8 cellular contexts compared by ENCODE assay signal in the genomic region with DNA sequence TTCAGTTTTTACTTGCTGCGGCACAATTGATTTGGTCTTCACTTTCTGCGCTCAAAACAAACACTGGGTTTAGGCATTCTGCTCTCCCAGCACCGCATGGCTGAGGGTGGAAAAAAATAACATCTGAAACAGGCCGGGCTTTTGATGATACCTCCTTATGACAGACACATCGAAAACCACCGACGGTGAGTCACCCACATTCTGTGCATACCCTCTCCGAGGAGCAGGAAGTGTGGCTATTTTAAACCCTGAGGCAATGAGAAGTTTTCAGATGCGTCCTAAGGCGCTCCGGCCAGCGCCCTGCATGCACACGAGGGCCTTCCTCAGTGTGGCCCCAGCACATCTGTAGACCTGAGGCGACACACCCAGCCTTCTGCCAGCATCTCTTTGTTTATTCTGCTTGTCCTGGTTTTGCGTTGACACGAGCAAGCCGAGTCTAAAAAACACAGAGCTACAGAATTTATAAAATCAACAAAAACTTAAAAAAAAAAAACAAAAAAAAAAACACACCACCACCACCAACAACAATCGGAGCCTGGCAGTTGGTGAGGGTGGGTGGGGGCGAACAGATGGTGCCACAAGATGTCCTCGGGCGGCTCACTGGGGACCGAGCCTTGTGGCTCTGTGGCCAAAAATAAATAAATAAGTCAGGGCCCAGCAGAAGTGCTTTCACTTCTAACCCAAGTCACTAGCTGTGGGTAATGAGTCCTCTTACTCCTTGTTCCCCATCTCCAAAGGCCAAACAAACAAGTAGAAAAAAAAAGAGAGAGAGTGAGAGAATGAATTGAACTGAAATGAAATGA.
DNase-seq lines count a peak whose midpoint lies in the region; ATAC-seq and FAIRE-seq lines count a peak whose summit lies in the region.

No MANE protein-coding gene starts in this region.

- ATAC-seq in HG02798 (IDR thresholded peaks at IDR 0.05; ENCODE audit: poor library complexity, unreplicated experiment): peak; percentile 88

- peak; percentile 96 for FAIRE-seq in GM18507 (lab: Jason Lieb, UNC)

- DNase-seq in GM18507 (ENCODE audit: extremely low spot score, insufficient read length, low read depth): peak; percentile 71
- DNase-seq in NCI-H2171 (lab: John Stamatoyannopoulos, UW): peak; percentile 88
- peak; percentile 87 for DNase-seq in activated CD4-positive, alpha-beta T cell treated with anti-CD3 and anti-CD28 coated beads, Interleukin-2, amount 50 U/mL, for 4 hours
- peak; percentile 78 for DNase-seq in effector CD4-positive, alpha-beta T cell
- peak; percentile 76 for DNase-seq in mucosa of gallbladder (ENCODE audit: low spot score)
- DNase-seq in stimulated activated CD8-positive, alpha-beta memory T cell treated with anti-CD3 and anti-CD28 coated beads, Interleukin-7, amount 100 ng/mL, for 24 hours (ENCODE audit: low read depth): peak; percentile 62
- no peak for DNase-seq in NCI-H1105 (lab: John Stamatoyannopoulos, UW)
